ENCODE assay signal across 18 cellular contexts in genomic region chr15:69390575-69390974, GRCh38. TPM values are rescaled to one million over a fixed set of nuclear protein-coding genes. Genes with fewer than 3 reads are reported as not detected.
DNase-seq lines count a peak whose midpoint lies in the region; ATAC-seq and TF ChIP-seq lines count a peak whose summit lies in the region.
"Had no signal": no experiment of that assay in that cellular context is flagged by ENCODE, and none has a peak within 500 bp of the region (broad histone marks: within the 10 kb centered on the region; RNA-seq: fewer than 3 reads in every experiment).

No MANE protein-coding gene starts in this region.

- H3K4me3 Mint-ChIP-seq in activated CD8-positive, alpha-beta memory T cell treated with anti-CD3 and anti-CD28 coated beads, Interleukin-2, amount 10 ng/mL, durations not matched to agents 7 days and 5 days, result no peak overlapping the region
- H3K4me3 Mint-ChIP-seq in activated CD4-positive, alpha-beta memory T cell treated with anti-CD3 and anti-CD28 coated beads, Interleukin-2, amount 10 ng/mL, durations not matched to agents 7 days and 5 days, result no peak overlapping the region
- H3K4me3 Mint-ChIP-seq: neural crest cell had no signal

- peak; percentile 7 for DNase-seq in activated CD8-positive, alpha-beta memory T cell treated with anti-CD3 and anti-CD28 coated beads for 24 hours
- no peak for DNase-seq in activated CD8-positive, alpha-beta memory T cell treated with anti-CD3 and anti-CD28 coated beads, Interleukin-2, amount 10 ng/mL, durations not matched to agents 7 days and 5 days
- peak; percentile 39 for DNase-seq in fibroblast of villous mesenchyme (ENCODE audit: low read depth)
- no peak for DNase-seq in thyroid gland
- DNase-seq in GM20000 (ENCODE audit: low spot score), result no peak
- DNase-seq in activated CD4-positive, alpha-beta memory T cell treated with anti-CD3 and anti-CD28 coated beads, Interleukin-2, amount 10 ng/mL, durations not matched to agents 7 days and 5 days, result no peak
- no peak for DNase-seq in iPS-NIHi7 (ENCODE audit: extremely low spot score)
- DNase-seq: activated naive CD4-positive, alpha-beta T cell treated with anti-CD3 and anti-CD28 coated beads, Interleukin-2, amount 50 U/mL, for 16 hours; cortex of kidney; DMS153; gastrocnemius medialis; left ventricle myocardium inferior; MV-4-11; NCI-H345; Peyer's patch had no signal

- H3K4me1 ChIP-seq in thyroid gland, result peaks cover 24 to 28% of the 10 kb centered on the region in 2 donors
- H3K4me1 ChIP-seq: gastrocnemius medialis had no signal

- peaks cover 8% of the 10 kb centered on the region for H3K27me3 Mint-ChIP-seq in activated CD8-positive, alpha-beta memory T cell treated with anti-CD3 and anti-CD28 coated beads, Interleukin-2, amount 10 ng/mL, durations not matched to agents 7 days and 5 days
- H3K27me3 Mint-ChIP-seq in activated CD4-positive, alpha-beta memory T cell treated with anti-CD3 and anti-CD28 coated beads, Interleukin-2, amount 10 ng/mL, durations not matched to agents 7 days and 5 days, result peaks cover 10% of the 10 kb centered on the region

- TF ChIP-seq CTCF in VCaP (conservative IDR thresholded peaks at IDR 0.05), result no peak
- no peak for TF ChIP-seq CTCF in fibroblast of villous mesenchyme (IDR thresholded peaks at IDR 0.05; ENCODE audit: insufficient read depth, low read depth, low read length)
- TF ChIP-seq CTCF in thyroid gland (IDR thresholded peaks at IDR 0.05), result no peak
- no peak for TF ChIP-seq CTCF in GM20000 (IDR thresholded peaks at IDR 0.05; ENCODE audit: extremely low read depth, missing control alignments)

- no peaks in the 10 kb centered on the region for H3K27me3 ChIP-seq in thyroid gland
- H3K27me3 ChIP-seq: gastrocnemius medialis, Peyer's patch, upper lobe of right lung had no signal

- no peak for TF ChIP-seq POLR2A in thyroid gland (IDR thresholded peaks at IDR 0.05)

- WGBS in thyroid gland, 2 donors, result 83 to 90% methylated on average over 2 of the region's 2 CpGs

- no peaks in the 10 kb centered on the region for H3K9me3 ChIP-seq in thyroid gland
- H3K9me3 ChIP-seq: gastrocnemius medialis, left ventricle myocardium inferior, Peyer's patch, upper lobe of right lung had no signal

- peak overlapping the region; percentile 57 for H3K27ac ChIP-seq in VCaP
- peak overlapping the region; percentile 47 to 75 (median 69) for H3K27ac ChIP-seq in thyroid gland
- H3K27ac ChIP-seq: gastrocnemius medialis, left ventricle myocardium inferior, Peyer's patch, upper lobe of right lung had no signal

- POLR2A ChIA-PET in activated CD4-positive, alpha-beta memory T cell treated with anti-CD3 and anti-CD28 coated beads, Interleukin-2, amount 10 ng/mL, durations not matched to agents 7 days and 5 days (lab: Charles Lee), result no interaction called here

- H3K27ac Mint-ChIP-seq in activated CD8-positive, alpha-beta memory T cell treated with anti-CD3 and anti-CD28 coated beads, Interleukin-2, amount 10 ng/mL, durations not matched to agents 7 days and 5 days, result no peak overlapping the region
- H3K27ac Mint-ChIP-seq in activated CD4-positive, alpha-beta memory T cell treated with anti-CD3 and anti-CD28 coated beads, Interleukin-2, amount 10 ng/mL, durations not matched to agents 7 days and 5 days, result no peak overlapping the region

- CTCF ChIA-PET in activated CD8-positive, alpha-beta memory T cell treated with anti-CD3 and anti-CD28 coated beads, Interleukin-2, amount 10 ng/mL, durations not matched to agents 7 days and 5 days (lab: Charles Lee), result interaction anchor here (1.1 kb wide), 1 partner anchor 9 kb away, joined by 3 read pairs; no protein-coding TSS in a partner anchor
- CTCF ChIA-PET in activated CD4-positive, alpha-beta memory T cell treated with anti-CD3 and anti-CD28 coated beads, Interleukin-2, amount 10 ng/mL, durations not matched to agents 7 days and 5 days (lab: Charles Lee), result no interaction called here

- no peaks in the 10 kb centered on the region for H3K36me3 ChIP-seq in thyroid gland
- H3K36me3 ChIP-seq: gastrocnemius medialis, left ventricle myocardium inferior, Peyer's patch, upper lobe of right lung had no signal

- intact Hi-C loops in thyroid gland (cut with DNase I), result no loop called here

- no peaks in the 10 kb centered on the region for H3K9me3 Mint-ChIP-seq in activated CD8-positive, alpha-beta memory T cell treated with anti-CD3 and anti-CD28 coated beads, Interleukin-2, amount 10 ng/mL, durations not matched to agents 7 days and 5 days (ENCODE audit: low read depth)
- no peaks in the 10 kb centered on the region for H3K9me3 Mint-ChIP-seq in activated CD4-positive, alpha-beta memory T cell treated with anti-CD3 and anti-CD28 coated beads, Interleukin-2, amount 10 ng/mL, durations not matched to agents 7 days and 5 days
- H3K9me3 Mint-ChIP-seq: neural crest cell had no signal

- H3K4me3 ChIP-seq in fibroblast of villous mesenchyme (ENCODE audit: low read depth, low read length) (no peak overlapping the region), thyroid gland (replicated peaks in 1 of 3) (no peak overlapping the region)
- H3K4me3 ChIP-seq: gastrocnemius medialis, left ventricle myocardium inferior, Peyer's patch, upper lobe of right lung had no signal

- H3K4me1 Mint-ChIP-seq in activated CD8-positive, alpha-beta memory T cell treated with anti-CD3 and anti-CD28 coated beads, Interleukin-2, amount 10 ng/mL, durations not matched to agents 7 days and 5 days, result peaks cover 5% of the 10 kb centered on the region
- peaks cover 4% of the 10 kb centered on the region for H3K4me1 Mint-ChIP-seq in activated CD4-positive, alpha-beta memory T cell treated with anti-CD3 and anti-CD28 coated beads, Interleukin-2, amount 10 ng/mL, durations not matched to agents 7 days and 5 days

- no peak for ATAC-seq in activated CD8-positive, alpha-beta memory T cell treated with anti-CD3 and anti-CD28 coated beads, Interleukin-2, amount 10 ng/mL, durations not matched to agents 7 days and 5 days
- ATAC-seq: gastrocnemius medialis, upper lobe of right lung had no signal

- H3K36me3 Mint-ChIP-seq in activated CD8-positive, alpha-beta memory T cell treated with anti-CD3 and anti-CD28 coated beads, Interleukin-2, amount 10 ng/mL, durations not matched to agents 7 days and 5 days, result no peaks in the 10 kb centered on the region
- H3K36me3 Mint-ChIP-seq in activated CD4-positive, alpha-beta memory T cell treated with anti-CD3 and anti-CD28 coated beads, Interleukin-2, amount 10 ng/mL, durations not matched to agents 7 days and 5 days (ENCODE audit: low read depth), result no peaks in the 10 kb centered on the region

RNA-seq across cellular contexts. Expression of gene KIF23, which starts 23.6 kb away (rescaled TPM):
- 10 to 100 TPM; 70.9 to 81.1 TPM for total RNA-seq in activated CD8-positive, alpha-beta memory T cell treated with anti-CD3 and anti-CD28 coated beads, Interleukin-2, amount 10 ng/mL, durations not matched to agents 7 days and 5 days
- total RNA-seq in fibroblast of villous mesenchyme (34.5 and 60.5 TPM in 2 replicates), thyroid gland (1 to 10 TPM in 2 of 4 donors, under 1 TPM in 1, not detected in 1; 0.40 to 3.3 (median 1.2) TPM)
- 10 to 100 TPM; 55.7 to 60.8 TPM for total RNA-seq in activated CD4-positive, alpha-beta memory T cell treated with anti-CD3 and anti-CD28 coated beads, Interleukin-2, amount 10 ng/mL, durations not matched to agents 7 days and 5 days

Comparison
In these comparisons a context has a peak if more than half of its experiments do, and no peak if none do; other contexts are left out.
1. DNase-seq: peak in activated CD8-positive, alpha-beta memory T cell treated with anti-CD3 and anti-CD28 coated beads for 24 hours (single experiment) and fibroblast of villous mesenchyme (single experiment); none in activated CD8-positive, alpha-beta memory T cell treated with anti-CD3 and anti-CD28 coated beads, Interleukin-2, amount 10 ng/mL, durations not matched to agents 7 days and 5 days (single experiment), thyroid gland (0 of 2), GM20000 (single experiment), activated CD4-positive, alpha-beta memory T cell treated with anti-CD3 and anti-CD28 coated beads, Interleukin-2, amount 10 ng/mL, durations not matched to agents 7 days and 5 days (single experiment) and iPS-NIHi7 (single experiment).